Comparison of ENCODE assay signal across 1 cellular context in genomic region chr18:74291771-74292540, GRCh38.
TF ChIP-seq lines count a peak whose summit lies in the region.

A gene with protein sequence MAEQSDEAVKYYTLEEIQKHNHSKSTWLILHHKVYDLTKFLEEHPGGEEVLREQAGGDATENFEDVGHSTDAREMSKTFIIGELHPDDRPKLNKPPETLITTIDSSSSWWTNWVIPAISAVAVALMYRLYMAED (minus strand): TSS chr18:74291963. CDS start chr18:74291875, 88 bp downstream.

TF ChIP-seq in GM12878, 131 proteins besides CTCF, POLR2A, EP300 and RAD21 (continued from another document and continues in another):
- TF ChIP-seq TCF3 (IDR thresholded peaks at IDR 0.05; ENCODE audit: borderline replicate concordance, insufficient read depth, low read depth, low read length) (no peak), TCF7 (IDR thresholded peaks at IDR 0.05; ENCODE audit: borderline replicate concordance) (no peak), RBBP5 (conservative IDR thresholded peaks at IDR 0.05) (no peak), IKZF2 (IDR thresholded peaks at IDR 0.05) (peak in 1 of 2 experiments; percentile 42; a peak in 2 of 4 replicates), FOS (IDR thresholded peaks at IDR 0.05; ENCODE audit: borderline replicate concordance, extremely low read depth, insufficient read length) (peak; percentile 64), NFXL1 (IDR thresholded peaks at IDR 0.05; ENCODE audit: borderline replicate concordance) (no peak), RCOR1 (conservative IDR thresholded peaks at IDR 0.05; ENCODE audit: low read depth, low read length) (no peak), CBX5 (IDR thresholded peaks at IDR 0.05; ENCODE audit: low read depth) (no peak), NKRF (conservative IDR thresholded peaks at IDR 0.05) (0 out of 2 replicates have a peak, but pooled peaks have one; percentile 21), SUZ12 (IDR thresholded peaks at IDR 0.05; ENCODE audit: unreplicated experiment) (no peak), ZBED1 (IDR thresholded peaks at IDR 0.05; ENCODE audit: borderline replicate concordance) (no peak), DPF2 (IDR thresholded peaks at IDR 0.05) (peak; percentile 100), ATF2 (IDR thresholded peaks at IDR 0.05; ENCODE audit: low read length) (no peak), CHD2 (IDR thresholded peaks at IDR 0.05; ENCODE audit: borderline replicate concordance, low read depth, low read length) (peak; percentile 96), NR2C1 (IDR thresholded peaks at IDR 0.05) (no peak), MEF2B (IDR thresholded peaks at IDR 0.05; ENCODE audit: partially characterized antibody, poor library complexity, severe bottlenecking) (peak; percentile 25), LARP7 (IDR thresholded peaks at IDR 0.05) (no peak; the same call in 1 of the 2 replicates), CBFB (IDR thresholded peaks at IDR 0.05; ENCODE audit: low read depth) (no peak), BCL11A (IDR thresholded peaks at IDR 0.05; ENCODE audit: low read depth, low read length) (no peak), BACH1 (IDR thresholded peaks at IDR 0.05; ENCODE audit: borderline replicate concordance) (peak; percentile 83; the same call in 1 of the 2 replicates), PAX5 (IDR thresholded peaks at IDR 0.05; ENCODE audit: borderline replicate concordance, low read depth, low read length) (peak; percentile 85), YY1 (IDR thresholded peaks at IDR 0.05; ENCODE audit: low read depth, low read length) (peak; percentile 19; the same call in 1 of the 2 replicates), NR2F1 (conservative IDR thresholded peaks at IDR 0.05) (peak; percentile 46; the same call in 1 of the 2 replicates), SPI1 (IDR thresholded peaks at IDR 0.05; ENCODE audit: borderline replicate concordance, insufficient read depth, low read depth, low read length) (no peak), HDGF (IDR thresholded peaks at IDR 0.05) (no peak; the same call in 1 of the 2 replicates), WRNIP1 (IDR thresholded peaks at IDR 0.05; ENCODE audit: borderline replicate concordance, low read depth, low read length) (no peak), CBX3 (IDR thresholded peaks at IDR 0.05; ENCODE audit: borderline replicate concordance, low read depth) (no peak), TBL1XR1 (IDR thresholded peaks at IDR 0.05; ENCODE audit: low read depth, low read length) (no peak), BMI1 (IDR thresholded peaks at IDR 0.05; ENCODE audit: borderline replicate concordance) (no peak), NBN (IDR thresholded peaks at IDR 0.05) (0 out of 2 replicates have a peak, but pooled peaks have one; percentile 23), SMAD5 (IDR thresholded peaks at IDR 0.05; ENCODE audit: low read depth) (0 out of 2 replicates have a peak, but pooled peaks have one; percentile 44), KLF5 (IDR thresholded peaks at IDR 0.05; ENCODE audit: partially characterized antibody) (peak; percentile 83), EED (IDR thresholded peaks at IDR 0.05; ENCODE audit: low read depth) (peak; percentile 18; the same call in 1 of the 2 replicates), RUNX3 (IDR thresholded peaks at IDR 0.05; ENCODE audit: low read length) (peak; percentile 42; the same call in 1 of the 2 replicates), ZNF622 (IDR thresholded peaks at IDR 0.05) (no peak), MYC (IDR thresholded peaks at IDR 0.05; ENCODE audit: insufficient read depth, insufficient read length, insufficient replicate concordance, low read length, severe bottlenecking) (no peak), BHLHE40 (IDR thresholded peaks at IDR 0.05; ENCODE audit: borderline replicate concordance in 1 of 2, low read depth in 2 of 2, low read length in 1 of 2) (peak in 1 of 2 experiments; percentile 82; a peak in 3 of 4 replicates)
- TF ChIP-seq, protein P1, sequence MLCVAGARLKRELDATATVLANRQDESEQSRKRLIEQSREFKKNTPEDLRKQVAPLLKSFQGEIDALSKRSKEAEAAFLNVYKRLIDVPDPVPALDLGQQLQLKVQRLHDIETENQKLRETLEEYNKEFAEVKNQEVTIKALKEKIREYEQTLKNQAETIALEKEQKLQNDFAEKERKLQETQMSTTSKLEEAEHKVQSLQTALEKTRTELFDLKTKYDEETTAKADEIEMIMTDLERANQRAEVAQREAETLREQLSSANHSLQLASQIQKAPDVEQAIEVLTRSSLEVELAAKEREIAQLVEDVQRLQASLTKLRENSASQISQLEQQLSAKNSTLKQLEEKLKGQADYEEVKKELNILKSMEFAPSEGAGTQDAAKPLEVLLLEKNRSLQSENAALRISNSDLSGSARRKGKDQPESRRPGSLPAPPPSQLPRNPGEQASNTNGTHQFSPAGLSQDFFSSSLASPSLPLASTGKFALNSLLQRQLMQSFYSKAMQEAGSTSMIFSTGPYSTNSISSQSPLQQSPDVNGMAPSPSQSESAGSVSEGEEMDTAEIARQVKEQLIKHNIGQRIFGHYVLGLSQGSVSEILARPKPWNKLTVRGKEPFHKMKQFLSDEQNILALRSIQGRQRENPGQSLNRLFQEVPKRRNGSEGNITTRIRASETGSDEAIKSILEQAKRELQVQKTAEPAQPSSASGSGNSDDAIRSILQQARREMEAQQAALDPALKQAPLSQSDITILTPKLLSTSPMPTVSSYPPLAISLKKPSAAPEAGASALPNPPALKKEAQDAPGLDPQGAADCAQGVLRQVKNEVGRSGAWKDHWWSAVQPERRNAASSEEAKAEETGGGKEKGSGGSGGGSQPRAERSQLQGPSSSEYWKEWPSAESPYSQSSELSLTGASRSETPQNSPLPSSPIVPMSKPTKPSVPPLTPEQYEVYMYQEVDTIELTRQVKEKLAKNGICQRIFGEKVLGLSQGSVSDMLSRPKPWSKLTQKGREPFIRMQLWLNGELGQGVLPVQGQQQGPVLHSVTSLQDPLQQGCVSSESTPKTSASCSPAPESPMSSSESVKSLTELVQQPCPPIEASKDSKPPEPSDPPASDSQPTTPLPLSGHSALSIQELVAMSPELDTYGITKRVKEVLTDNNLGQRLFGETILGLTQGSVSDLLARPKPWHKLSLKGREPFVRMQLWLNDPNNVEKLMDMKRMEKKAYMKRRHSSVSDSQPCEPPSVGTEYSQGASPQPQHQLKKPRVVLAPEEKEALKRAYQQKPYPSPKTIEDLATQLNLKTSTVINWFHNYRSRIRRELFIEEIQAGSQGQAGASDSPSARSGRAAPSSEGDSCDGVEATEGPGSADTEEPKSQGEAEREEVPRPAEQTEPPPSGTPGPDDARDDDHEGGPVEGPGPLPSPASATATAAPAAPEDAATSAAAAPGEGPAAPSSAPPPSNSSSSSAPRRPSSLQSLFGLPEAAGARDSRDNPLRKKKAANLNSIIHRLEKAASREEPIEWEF (IDR thresholded peaks at IDR 0.05; ENCODE audit: insufficient replicate concordance, low read depth, low read length) = no peak
- TF ChIP-seq, protein P2, sequence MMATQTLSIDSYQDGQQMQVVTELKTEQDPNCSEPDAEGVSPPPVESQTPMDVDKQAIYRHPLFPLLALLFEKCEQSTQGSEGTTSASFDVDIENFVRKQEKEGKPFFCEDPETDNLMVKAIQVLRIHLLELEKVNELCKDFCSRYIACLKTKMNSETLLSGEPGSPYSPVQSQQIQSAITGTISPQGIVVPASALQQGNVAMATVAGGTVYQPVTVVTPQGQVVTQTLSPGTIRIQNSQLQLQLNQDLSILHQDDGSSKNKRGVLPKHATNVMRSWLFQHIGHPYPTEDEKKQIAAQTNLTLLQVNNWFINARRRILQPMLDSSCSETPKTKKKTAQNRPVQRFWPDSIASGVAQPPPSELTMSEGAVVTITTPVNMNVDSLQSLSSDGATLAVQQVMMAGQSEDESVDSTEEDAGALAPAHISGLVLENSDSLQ (IDR thresholded peaks at IDR 0.05) = peak; percentile 100
- TF ChIP-seq, protein P3, sequence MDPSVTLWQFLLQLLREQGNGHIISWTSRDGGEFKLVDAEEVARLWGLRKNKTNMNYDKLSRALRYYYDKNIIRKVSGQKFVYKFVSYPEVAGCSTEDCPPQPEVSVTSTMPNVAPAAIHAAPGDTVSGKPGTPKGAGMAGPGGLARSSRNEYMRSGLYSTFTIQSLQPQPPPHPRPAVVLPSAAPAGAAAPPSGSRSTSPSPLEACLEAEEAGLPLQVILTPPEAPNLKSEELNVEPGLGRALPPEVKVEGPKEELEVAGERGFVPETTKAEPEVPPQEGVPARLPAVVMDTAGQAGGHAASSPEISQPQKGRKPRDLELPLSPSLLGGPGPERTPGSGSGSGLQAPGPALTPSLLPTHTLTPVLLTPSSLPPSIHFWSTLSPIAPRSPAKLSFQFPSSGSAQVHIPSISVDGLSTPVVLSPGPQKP (IDR thresholded peaks at IDR 0.05; ENCODE audit: low read depth, low read length) = 0 out of 2 replicates have a peak, but pooled peaks have one; percentile 4
- TF ChIP-seq, protein P4, sequence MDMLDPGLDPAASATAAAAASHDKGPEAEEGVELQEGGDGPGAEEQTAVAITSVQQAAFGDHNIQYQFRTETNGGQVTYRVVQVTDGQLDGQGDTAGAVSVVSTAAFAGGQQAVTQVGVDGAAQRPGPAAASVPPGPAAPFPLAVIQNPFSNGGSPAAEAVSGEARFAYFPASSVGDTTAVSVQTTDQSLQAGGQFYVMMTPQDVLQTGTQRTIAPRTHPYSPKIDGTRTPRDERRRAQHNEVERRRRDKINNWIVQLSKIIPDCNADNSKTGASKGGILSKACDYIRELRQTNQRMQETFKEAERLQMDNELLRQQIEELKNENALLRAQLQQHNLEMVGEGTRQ (IDR thresholded peaks at IDR 0.05; ENCODE audit: borderline replicate concordance, low read depth, low read length) = no peak
- TF ChIP-seq, protein P5, sequence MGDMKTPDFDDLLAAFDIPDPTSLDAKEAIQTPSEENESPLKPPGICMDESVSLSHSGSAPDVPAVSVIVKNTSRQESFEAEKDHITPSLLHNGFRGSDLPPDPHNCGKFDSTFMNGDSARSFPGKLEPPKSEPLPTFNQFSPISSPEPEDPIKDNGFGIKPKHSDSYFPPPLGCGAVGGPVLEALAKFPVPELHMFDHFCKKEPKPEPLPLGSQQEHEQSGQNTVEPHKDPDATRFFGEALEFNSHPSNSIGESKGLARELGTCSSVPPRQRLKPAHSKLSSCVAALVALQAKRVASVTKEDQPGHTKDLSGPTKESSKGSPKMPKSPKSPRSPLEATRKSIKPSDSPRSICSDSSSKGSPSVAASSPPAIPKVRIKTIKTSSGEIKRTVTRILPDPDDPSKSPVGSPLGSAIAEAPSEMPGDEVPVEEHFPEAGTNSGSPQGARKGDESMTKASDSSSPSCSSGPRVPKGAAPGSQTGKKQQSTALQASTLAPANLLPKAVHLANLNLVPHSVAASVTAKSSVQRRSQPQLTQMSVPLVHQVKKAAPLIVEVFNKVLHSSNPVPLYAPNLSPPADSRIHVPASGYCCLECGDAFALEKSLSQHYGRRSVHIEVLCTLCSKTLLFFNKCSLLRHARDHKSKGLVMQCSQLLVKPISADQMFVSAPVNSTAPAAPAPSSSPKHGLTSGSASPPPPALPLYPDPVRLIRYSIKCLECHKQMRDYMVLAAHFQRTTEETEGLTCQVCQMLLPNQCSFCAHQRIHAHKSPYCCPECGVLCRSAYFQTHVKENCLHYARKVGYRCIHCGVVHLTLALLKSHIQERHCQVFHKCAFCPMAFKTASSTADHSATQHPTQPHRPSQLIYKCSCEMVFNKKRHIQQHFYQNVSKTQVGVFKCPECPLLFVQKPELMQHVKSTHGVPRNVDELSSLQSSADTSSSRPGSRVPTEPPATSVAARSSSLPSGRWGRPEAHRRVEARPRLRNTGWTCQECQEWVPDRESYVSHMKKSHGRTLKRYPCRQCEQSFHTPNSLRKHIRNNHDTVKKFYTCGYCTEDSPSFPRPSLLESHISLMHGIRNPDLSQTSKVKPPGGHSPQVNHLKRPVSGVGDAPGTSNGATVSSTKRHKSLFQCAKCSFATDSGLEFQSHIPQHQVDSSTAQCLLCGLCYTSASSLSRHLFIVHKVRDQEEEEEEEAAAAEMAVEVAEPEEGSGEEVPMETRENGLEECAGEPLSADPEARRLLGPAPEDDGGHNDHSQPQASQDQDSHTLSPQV (IDR thresholded peaks at IDR 0.05) = no peak
- TF ChIP-seq, protein P6, sequence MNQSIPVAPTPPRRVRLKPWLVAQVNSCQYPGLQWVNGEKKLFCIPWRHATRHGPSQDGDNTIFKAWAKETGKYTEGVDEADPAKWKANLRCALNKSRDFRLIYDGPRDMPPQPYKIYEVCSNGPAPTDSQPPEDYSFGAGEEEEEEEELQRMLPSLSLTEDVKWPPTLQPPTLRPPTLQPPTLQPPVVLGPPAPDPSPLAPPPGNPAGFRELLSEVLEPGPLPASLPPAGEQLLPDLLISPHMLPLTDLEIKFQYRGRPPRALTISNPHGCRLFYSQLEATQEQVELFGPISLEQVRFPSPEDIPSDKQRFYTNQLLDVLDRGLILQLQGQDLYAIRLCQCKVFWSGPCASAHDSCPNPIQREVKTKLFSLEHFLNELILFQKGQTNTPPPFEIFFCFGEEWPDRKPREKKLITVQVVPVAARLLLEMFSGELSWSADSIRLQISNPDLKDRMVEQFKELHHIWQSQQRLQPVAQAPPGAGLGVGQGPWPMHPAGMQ (IDR thresholded peaks at IDR 0.05; ENCODE audit: borderline replicate concordance) = no peak
